ENCODE assay signal across 8 cellular contexts in genomic region chr7:112084506-112084905, GRCh38.
DNase-seq lines count a peak whose midpoint lies in the region; ATAC-seq and TF ChIP-seq lines count a peak whose summit lies in the region.

No MANE protein-coding gene starts in this region.

- no peaks in the 10 kb centered on the region for H3K9me3 ChIP-seq in osteoblast (ENCODE audit: low read depth, low read length)

- H2AFZ ChIP-seq in osteoblast (ENCODE audit: low read length), result peak overlapping the region; percentile 80

- TF ChIP-seq CTCF in osteoblast (IDR thresholded peaks at IDR 0.05; ENCODE audit: extremely low read depth, low read depth, low read length), result no peak

- H3K79me2 ChIP-seq in osteoblast (ENCODE audit: insufficient read depth, low read length), result peaks cover 28% of the 10 kb centered on the region

- H3K4me1 ChIP-seq in osteoblast (ENCODE audit: insufficient read depth, low read length), result peaks cover 52% of the 10 kb centered on the region

- H3K27me3 ChIP-seq in osteoblast (ENCODE audit: insufficient read depth, low read length), result no peaks in the 10 kb centered on the region

- H3K27ac ChIP-seq in angular gyrus (ENCODE audit: low read depth, low read length) (peak overlapping the region; percentile 5), osteoblast (ENCODE audit: low read depth, low read length) (peak overlapping the region; percentile 84)

- peak; percentile 58 for ATAC-seq in GM18868 (IDR thresholded peaks at IDR 0.05; ENCODE audit: unreplicated experiment)
- ATAC-seq in HG02763 (IDR thresholded peaks at IDR 0.05; ENCODE audit: unreplicated experiment), result peak; percentile 47

- peak; percentile 67 for DNase-seq in osteoblast (ENCODE audit: insufficient read length, low spot score, missing footprints)
- no peak for DNase-seq in NCI-H146 treated with DMSO at 0.1 percent for 48 hours (lab: John Stamatoyannopoulos, UW; ENCODE audit: unreplicated experiment)
- no peak for DNase-seq in NCI-H1694 treated with DMSO at 0.1 percent for 48 hours (lab: John Stamatoyannopoulos, UW)
- DNase-seq in GOT3 (lab: John Stamatoyannopoulos, UW), result no peak
- no peak for DNase-seq in activated CD4-positive, alpha-beta T cell treated with anti-CD3 and anti-CD28 coated beads for 1 hour

- peak overlapping the region; percentile 52 for H3K4me3 ChIP-seq in osteoblast (ENCODE audit: insufficient read depth, low read length)

- H3K4me2 ChIP-seq in osteoblast (ENCODE audit: insufficient read depth, low read length), result peak overlapping the region; percentile 75

- H3K36me3 ChIP-seq in osteoblast (ENCODE audit: insufficient read depth, low read length), result no peaks in the 10 kb centered on the region

- H4K20me1 ChIP-seq in osteoblast (ENCODE audit: insufficient read depth, low read length), result no peaks in the 10 kb centered on the region
